ENCODE assay signal across 1 cellular context in genomic region chr14:42014301-42014700, GRCh38.
TF ChIP-seq lines count a peak whose summit lies in the region.

No MANE protein-coding gene starts in this region.

TF ChIP-seq in GM23338, 12 proteins besides CTCF, POLR2A, EP300 and RAD21:
- TF ChIP-seq ZNF462 (CRISPR knock-in tag; IDR thresholded peaks at IDR 0.05) (no peak), JUNB (IDR thresholded peaks at IDR 0.05; ENCODE audit: unreplicated experiment) (no peak), ETS1 (IDR thresholded peaks at IDR 0.05) (no peak), EZH2 (IDR thresholded peaks at IDR 0.05; ENCODE audit: low read depth, unreplicated experiment) (no peak), STAT1 (IDR thresholded peaks at IDR 0.05; ENCODE audit: unreplicated experiment) (no peak), CREB1 (CRISPR knock-in tag; IDR thresholded peaks at IDR 0.05; ENCODE audit: low read depth) (no peak), ZNF331 (CRISPR knock-in tag; IDR thresholded peaks at IDR 0.05; ENCODE audit: low read depth) (no peak), EZH2phosphoT487 (IDR thresholded peaks at IDR 0.05; ENCODE audit: unreplicated experiment) (no peak), NANOG (IDR thresholded peaks at IDR 0.05; ENCODE audit: borderline replicate concordance) (no peak), POLR2AphosphoS5 (IDR thresholded peaks at IDR 0.05; ENCODE audit: low read depth) (no peak), ZNF114 (CRISPR knock-in tag; IDR thresholded peaks at IDR 0.05) (no peak)
- TF ChIP-seq, protein P1, sequence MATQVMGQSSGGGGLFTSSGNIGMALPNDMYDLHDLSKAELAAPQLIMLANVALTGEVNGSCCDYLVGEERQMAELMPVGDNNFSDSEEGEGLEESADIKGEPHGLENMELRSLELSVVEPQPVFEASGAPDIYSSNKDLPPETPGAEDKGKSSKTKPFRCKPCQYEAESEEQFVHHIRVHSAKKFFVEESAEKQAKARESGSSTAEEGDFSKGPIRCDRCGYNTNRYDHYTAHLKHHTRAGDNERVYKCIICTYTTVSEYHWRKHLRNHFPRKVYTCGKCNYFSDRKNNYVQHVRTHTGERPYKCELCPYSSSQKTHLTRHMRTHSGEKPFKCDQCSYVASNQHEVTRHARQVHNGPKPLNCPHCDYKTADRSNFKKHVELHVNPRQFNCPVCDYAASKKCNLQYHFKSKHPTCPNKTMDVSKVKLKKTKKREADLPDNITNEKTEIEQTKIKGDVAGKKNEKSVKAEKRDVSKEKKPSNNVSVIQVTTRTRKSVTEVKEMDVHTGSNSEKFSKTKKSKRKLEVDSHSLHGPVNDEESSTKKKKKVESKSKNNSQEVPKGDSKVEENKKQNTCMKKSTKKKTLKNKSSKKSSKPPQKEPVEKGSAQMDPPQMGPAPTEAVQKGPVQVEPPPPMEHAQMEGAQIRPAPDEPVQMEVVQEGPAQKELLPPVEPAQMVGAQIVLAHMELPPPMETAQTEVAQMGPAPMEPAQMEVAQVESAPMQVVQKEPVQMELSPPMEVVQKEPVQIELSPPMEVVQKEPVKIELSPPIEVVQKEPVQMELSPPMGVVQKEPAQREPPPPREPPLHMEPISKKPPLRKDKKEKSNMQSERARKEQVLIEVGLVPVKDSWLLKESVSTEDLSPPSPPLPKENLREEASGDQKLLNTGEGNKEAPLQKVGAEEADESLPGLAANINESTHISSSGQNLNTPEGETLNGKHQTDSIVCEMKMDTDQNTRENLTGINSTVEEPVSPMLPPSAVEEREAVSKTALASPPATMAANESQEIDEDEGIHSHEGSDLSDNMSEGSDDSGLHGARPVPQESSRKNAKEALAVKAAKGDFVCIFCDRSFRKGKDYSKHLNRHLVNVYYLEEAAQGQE (IDR thresholded peaks at IDR 0.05; ENCODE audit: unreplicated experiment), result no peak
TF ChIP-seq in GM23338: peak in this region for 0.
